Comparison of ENCODE assay signal across 8 cellular contexts in genomic region chr15:98649621-98649995, GRCh38. TPM values are rescaled to one million over a fixed set of nuclear protein-coding genes. Genes with fewer than 3 reads are reported as not detected.
DNase-seq lines count a peak whose midpoint lies in the region; ATAC-seq lines count a peak whose summit lies in the region.

No MANE protein-coding gene starts in this region.

- DNase-seq in EL: peak; percentile 35
- DNase-seq in NOMO-1 treated with dmso at 0.1 percent for 144 hours (lab: John Stamatoyannopoulos, UW; ENCODE audit: unreplicated experiment): peak; percentile 31
- peak; percentile 36 for DNase-seq in activated naive CD4-positive, alpha-beta T cell treated with Interleukin-2 at 50 U/mL for 16 hours
- DNase-seq in head of caudate nucleus: peak in 37 of 42 donors; percentile 15 to 75 (median 46)
- DNase-seq in posterior vena cava (ENCODE audit: low spot score): peak; percentile 87
- DNase-seq in NCI-H510A (lab: John Stamatoyannopoulos, UW): no peak
- no peak for DNase-seq in KG1 (lab: John Stamatoyannopoulos, UW)

- intact Hi-C loops in head of caudate nucleus (cut with DNase I) (no loop called here), posterior vena cava (cut with DNase I) (loop anchor here in 1 of 2 donors (10.0 kb wide), 1 partner anchor 415 kb away; no protein-coding TSS in a partner anchor)

- no peak for ATAC-seq in GM18873 (IDR thresholded peaks at IDR 0.05; ENCODE audit: low FRiP score, unreplicated experiment)

RNA-seq across cellular contexts. Expression of gene IGF1R, which starts 1.3 kb away (rescaled TPM):
- 10 to 100 TPM; 30.7 to 50.1 TPM for total RNA-seq in posterior vena cava

Comparison
In these comparisons a context has a peak if more than half of its experiments do, and no peak if none do; other contexts are left out.
1. DNase-seq: peak in EL (single experiment), NOMO-1 treated with dmso at 0.1 percent for 144 hours (single experiment), activated naive CD4-positive, alpha-beta T cell treated with Interleukin-2 at 50 U/mL for 16 hours (single experiment), head of caudate nucleus (37 of 42) and posterior vena cava (single experiment); none in NCI-H510A (single experiment) and KG1 (single experiment).